ENCODE assay signal across 8 cellular contexts in genomic region chr13:75762967-75763366, GRCh38.
DNase-seq lines count a peak whose midpoint lies in the region; ATAC-seq and TF ChIP-seq lines count a peak whose summit lies in the region.
"Had no signal": no experiment of that assay in that cellular context is flagged by ENCODE, and none has a peak within 500 bp of the region (broad histone marks: within the 10 kb centered on the region; RNA-seq: fewer than 3 reads in every experiment).

No MANE protein-coding gene starts in this region.

- TF ChIP-seq CTCF in esophagus muscularis mucosa (IDR thresholded peaks at IDR 0.05) (no peak), smooth muscle cell (IDR thresholded peaks at IDR 0.05; ENCODE audit: borderline replicate concordance, insufficient read depth, poor library complexity, severe bottlenecking) (no peak)

- no peaks in the 10 kb centered on the region for H3K27me3 Mint-ChIP-seq in IgD-negative memory B cell

- WGBS in esophagus muscularis mucosa, result 68% methylated on average over 2 of the region's 2 CpGs
- WGBS in smooth muscle cell (ENCODE audit: low lambda C conversion rate), result 88% methylated on average over 2 of the region's 2 CpGs

- H3K9ac ChIP-seq in smooth muscle cell (ENCODE audit: low read depth), result peak overlapping the region; percentile 63

- H4K20me1 ChIP-seq in smooth muscle cell (ENCODE audit: low read depth), result peaks cover 98% of the 10 kb centered on the region

- ATAC-seq in GM19463 (IDR thresholded peaks at IDR 0.05; ENCODE audit: unreplicated experiment), result peak; percentile 12

- no peak for TF ChIP-seq EP300 in esophagus muscularis mucosa (IDR thresholded peaks at IDR 0.05)

- H3K27ac Mint-ChIP-seq in IgD-negative memory B cell, result peak overlapping the region in 2 of 3 donors; percentile 29 to 50

- H3K79me2 ChIP-seq in smooth muscle cell (ENCODE audit: low read depth), result peaks cover 82% of the 10 kb centered on the region

- peaks cover 19% of the 10 kb centered on the region for H3F3A ChIP-seq in smooth muscle cell (ENCODE audit: low read depth)

- H3K4me2 ChIP-seq in smooth muscle cell, result peak overlapping the region; percentile 21

- peaks cover 3% of the 10 kb centered on the region for H3K36me3 Mint-ChIP-seq in IgD-negative memory B cell

- H3K9me3 ChIP-seq in esophagus muscularis mucosa (no peaks in the 10 kb centered on the region), smooth muscle cell (replicated peaks; ENCODE audit: low read depth) (no peaks in the 10 kb centered on the region)

- peak overlapping the region in 1 of 4 donors; percentile 87 for H3K4me3 Mint-ChIP-seq in IgD-negative memory B cell

- no peak for DNase-seq in esophagus muscularis mucosa (ENCODE audit: extremely low spot score)
- DNase-seq in smooth muscle cell (lab: John Stamatoyannopoulos, UW; ENCODE audit: unreplicated experiment), result no peak
- DNase-seq in NCI-H345 treated with DMSO at 0.1 percent for 48 hours (lab: John Stamatoyannopoulos, UW; ENCODE audit: unreplicated experiment), result no peak
- DNase-seq in NCI-H510A treated with DMSO at 0.1 percent for 48 hours (lab: John Stamatoyannopoulos, UW), result no peak
- no peak for DNase-seq in GM03348 (ENCODE audit: low spot score)
- DNase-seq: NCI-H524 treated with DMSO at 0.1 percent for 48 hours had no signal

- H2AFZ ChIP-seq in smooth muscle cell (ENCODE audit: low read depth), result no peak overlapping the region

- no peaks in the 10 kb centered on the region for H3K36me3 ChIP-seq in esophagus muscularis mucosa
- H3K36me3 ChIP-seq in smooth muscle cell (ENCODE audit: low read depth), result no peaks in the 10 kb centered on the region

- H3K27ac ChIP-seq in esophagus muscularis mucosa (replicated peaks in 1 of 4), result peak overlapping the region; percentile 58 to 70 (median 66)
- H3K27ac ChIP-seq in smooth muscle cell (ENCODE audit: low read depth), result peak overlapping the region; percentile 92

- intact Hi-C loops in esophagus muscularis mucosa (cut with DNase I), result no loop called here

- no peak for TF ChIP-seq POLR2A in esophagus muscularis mucosa (IDR thresholded peaks at IDR 0.05; ENCODE audit: low read depth)

- H3K4me3 ChIP-seq in esophagus muscularis mucosa (peak overlapping the region; percentile 36 to 51 (median 42)), smooth muscle cell (peak overlapping the region; percentile 52)

- H3K27me3 ChIP-seq in esophagus muscularis mucosa, result no peaks in the 10 kb centered on the region
- H3K27me3 ChIP-seq in smooth muscle cell (ENCODE audit: low read depth), result no peaks in the 10 kb centered on the region

- no peaks in the 10 kb centered on the region for H3K9me3 Mint-ChIP-seq in IgD-negative memory B cell

- H3K4me1 Mint-ChIP-seq in IgD-negative memory B cell, result peaks cover 6 to 17% (median 11%) of the 10 kb centered on the region in 3 donors

- H3K4me1 ChIP-seq in esophagus muscularis mucosa, result peaks cover 6 to 28% (median 18%) of the 10 kb centered on the region in 4 donors
- no peaks in the 10 kb centered on the region for H3K4me1 ChIP-seq in smooth muscle cell (ENCODE audit: low read depth)
